Comparison of ENCODE assay signal across 10 cellular contexts in genomic region chr10:10418397-10418796, GRCh38.
DNase-seq lines count a peak whose midpoint lies in the region; ATAC-seq, FAIRE-seq and TF ChIP-seq lines count a peak whose summit lies in the region.
"Had no signal": no experiment of that assay in that cellular context is flagged by ENCODE, and none has a peak within 500 bp of the region (broad histone marks: within the 10 kb centered on the region; RNA-seq: fewer than 3 reads in every experiment).

No MANE protein-coding gene starts in this region.

- TF ChIP-seq CTCF in GM12878 (IDR thresholded peaks at IDR 0.05 in 2 of 3, conservative IDR thresholded peaks at IDR 0.05 in 1 of 3; ENCODE audit: control insufficient read depth in 2 of 3, extremely low read depth in 1 of 3, insufficient read depth in 1 of 3, low read depth in 3 of 3, low read length in 3 of 3) (no peak), PC-3 (conservative IDR thresholded peaks at IDR 0.05; ENCODE audit: low read depth, low read length) (no peak)

- SMC1A ChIA-PET in GM12878 (lab: Charles Lee; ENCODE audit: uncharacterized antibody, unreplicated experiment), result no interaction called here

- peak; percentile 98 for ATAC-seq in GM18867 (IDR thresholded peaks at IDR 0.05; ENCODE audit: unreplicated experiment)
- peak; percentile 83 for ATAC-seq in GM21619 (IDR thresholded peaks at IDR 0.05; ENCODE audit: unreplicated experiment)
- peak; percentile 99 for ATAC-seq in HG03460 (IDR thresholded peaks at IDR 0.05; ENCODE audit: unreplicated experiment)
- peak; percentile 83 for ATAC-seq in GM12878
- ATAC-seq in PC-3, result no peak
- ATAC-seq in GM19452 (IDR thresholded peaks at IDR 0.05; ENCODE audit: unreplicated experiment), result no peak
- no peak for ATAC-seq in GM19035 (IDR thresholded peaks at IDR 0.05; ENCODE audit: unreplicated experiment)
- ATAC-seq: natural killer cell had no signal

- H2AFZ ChIP-seq in GM12878 (ENCODE audit: control insufficient read depth, low read depth, low read length), result no peak overlapping the region
- no peak overlapping the region for H2AFZ ChIP-seq in PC-3 (ENCODE audit: low read length)

- H3K9me3 ChIP-seq in GM12878 (replicated peaks; ENCODE audit: control insufficient read depth, insufficient read depth, low read length), result no peaks in the 10 kb centered on the region
- H3K9me3 ChIP-seq in PC-3 (ENCODE audit: low read length), result no peaks in the 10 kb centered on the region

- H4K20me1 ChIP-seq in GM12878 (ENCODE audit: control insufficient read depth, insufficient read depth), result no peaks in the 10 kb centered on the region
- H4K20me1 ChIP-seq in PC-3 (ENCODE audit: low read length), result no peaks in the 10 kb centered on the region

- H3K9ac ChIP-seq in GM12878 (ENCODE audit: control insufficient read depth, insufficient read depth, low read length) (no peak overlapping the region), PC-3 (ENCODE audit: low read length) (no peak overlapping the region)

- no peaks in the 10 kb centered on the region for H3F3A ChIP-seq in PC-3 (ENCODE audit: low read length, unreplicated experiment)

- no peak overlapping the region; the same call in 1 of the 2 replicates for H3K27ac ChIP-seq in GM12878 (ENCODE audit: control insufficient read depth, insufficient read depth)
- no peak overlapping the region for H3K27ac ChIP-seq in PC-3 (ENCODE audit: low read length)

- TF ChIP-seq RAD21 in GM12878 (IDR thresholded peaks at IDR 0.05; ENCODE audit: insufficient read depth, low read depth, low read length), result no peak

- peak; percentile 90 for FAIRE-seq in GM12878 (lab: Jason Lieb, UNC)

- DNase-seq in GM12878 (ENCODE audit: low read depth, low spot score) (peak; percentile 15), NCI-H510A (lab: John Stamatoyannopoulos, UW) (no peak), PC-3 (no peak)
- DNase-seq: natural killer cell, NCI-H226 had no signal

- H3K9me2 ChIP-seq in PC-3 (replicated peaks; ENCODE audit: low read length), result no peaks in the 10 kb centered on the region

- no peak for TF ChIP-seq EP300 in GM12878 (IDR thresholded peaks at IDR 0.05; ENCODE audit: borderline replicate concordance in 1 of 2, control insufficient read depth in 1 of 2, low read depth in 2 of 2, low read length in 2 of 2)

- CTCF ChIA-PET in GM12878 (lab: Yijun Ruan, JAX) (interaction anchor here (0.5 to 0.8 kb wide), 2 partner anchors 47 to 299 kb away, joined by 3 read pairs; no protein-coding TSS in a partner anchor), PC-3 (lab: Charles Lee) (no interaction called here)

- H3K4me3 ChIP-seq in GM12878 (no peak overlapping the region), PC-3 (ENCODE audit: low read length) (no peak overlapping the region)

- intact Hi-C loops in GM12878 (cut with micrococcal nuclease; ENCODE audit: unreplicated experiment) (no loop called here), PC-3 (cut with micrococcal nuclease) (no loop called here)

- H3K4me1 ChIP-seq in GM12878 (ENCODE audit: control insufficient read depth, insufficient read depth, low read length), result no peaks in the 10 kb centered on the region; the same call in 1 of the 2 replicates
- no peaks in the 10 kb centered on the region for H3K4me1 ChIP-seq in PC-3 (ENCODE audit: insufficient read depth, low read length)

- H3K4me2 ChIP-seq in GM12878 (ENCODE audit: control insufficient read depth, insufficient read depth) (no peak overlapping the region), PC-3 (ENCODE audit: low read length) (no peak overlapping the region)

- POLR2A ChIA-PET in GM12878 (lab: Charles Lee) (no interaction called here), PC-3 (lab: Charles Lee; ENCODE audit: unreplicated experiment) (no interaction called here)

- no peak for TF ChIP-seq POLR2A in GM12878 (IDR thresholded peaks at IDR 0.05; ENCODE audit: low read depth, low read length)

- in situ Hi-C loops in GM12878 (cut with MboI), result no loop called here

- H3K27me3 ChIP-seq in GM12878 (replicated peaks in 1 of 2; ENCODE audit: control insufficient read depth in 2 of 2, insufficient read depth in 2 of 2, low read length in 1 of 2), result no peaks in the 10 kb centered on the region
- no peaks in the 10 kb centered on the region for H3K27me3 ChIP-seq in PC-3 (ENCODE audit: low read length)

- BruUV-seq in GM12878 (replicated peaks; lab: Mats Ljungman, UMichigan) (no TSS peak), PC-3 (replicated peaks; lab: Mats Ljungman, UMichigan) (no TSS peak)

- H3K79me2 ChIP-seq in GM12878 (ENCODE audit: control insufficient read depth, insufficient read depth, low read length) (no peaks in the 10 kb centered on the region), PC-3 (ENCODE audit: low read length) (no peaks in the 10 kb centered on the region)

- WGBS in GM12878 (ENCODE audit: insufficient coverage, insufficient replicate concordance, low lambda C conversion rate, missing lambda C conversion rate), result 0% methylated on average over 6 of the region's 6 CpGs

- RAD21 ChIA-PET in GM12878 (lab: Charles Lee; ENCODE audit: unreplicated experiment), result no interaction called here

- H3K36me3 ChIP-seq in GM12878 (ENCODE audit: control insufficient read depth in 2 of 2, insufficient read depth in 2 of 2, low read length in 1 of 2), result no peaks in the 10 kb centered on the region
- H3K36me3 ChIP-seq in PC-3 (ENCODE audit: low read depth, low read length), result no peaks in the 10 kb centered on the region

TF ChIP-seq in GM12878, 131 proteins besides CTCF, POLR2A, EP300 and RAD21 (continues in another document):
- TF ChIP-seq NFIC (IDR thresholded peaks at IDR 0.05; ENCODE audit: low read depth, low read length), result no peak
- no peak for TF ChIP-seq ZBED1 (IDR thresholded peaks at IDR 0.05; ENCODE audit: borderline replicate concordance)
- TF ChIP-seq NFYA (IDR thresholded peaks at IDR 0.05; ENCODE audit: borderline replicate concordance, low read depth, low read length), result no peak
- no peak for TF ChIP-seq ZNF687 (IDR thresholded peaks at IDR 0.05)
- no peak for TF ChIP-seq PRDM15 (CRISPR knock-in tag; IDR thresholded peaks at IDR 0.05)
- TF ChIP-seq, protein P1, sequence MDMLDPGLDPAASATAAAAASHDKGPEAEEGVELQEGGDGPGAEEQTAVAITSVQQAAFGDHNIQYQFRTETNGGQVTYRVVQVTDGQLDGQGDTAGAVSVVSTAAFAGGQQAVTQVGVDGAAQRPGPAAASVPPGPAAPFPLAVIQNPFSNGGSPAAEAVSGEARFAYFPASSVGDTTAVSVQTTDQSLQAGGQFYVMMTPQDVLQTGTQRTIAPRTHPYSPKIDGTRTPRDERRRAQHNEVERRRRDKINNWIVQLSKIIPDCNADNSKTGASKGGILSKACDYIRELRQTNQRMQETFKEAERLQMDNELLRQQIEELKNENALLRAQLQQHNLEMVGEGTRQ (IDR thresholded peaks at IDR 0.05; ENCODE audit: borderline replicate concordance, low read depth, low read length), result no peak
- no peak for TF ChIP-seq ZNF24 (IDR thresholded peaks at IDR 0.05)
- TF ChIP-seq SUZ12 (IDR thresholded peaks at IDR 0.05; ENCODE audit: unreplicated experiment), result no peak

Comparison
In these comparisons a context has a peak if more than half of its experiments do, and no peak if none do; other contexts are left out.
1. ATAC-seq: peak in GM18867 (single experiment), GM21619 (single experiment), HG03460 (single experiment) and GM12878 (single experiment); none in PC-3 (single experiment), GM19452 (single experiment) and GM19035 (single experiment).